1 cellular context compared by ENCODE assay signal in the genomic region with DNA sequence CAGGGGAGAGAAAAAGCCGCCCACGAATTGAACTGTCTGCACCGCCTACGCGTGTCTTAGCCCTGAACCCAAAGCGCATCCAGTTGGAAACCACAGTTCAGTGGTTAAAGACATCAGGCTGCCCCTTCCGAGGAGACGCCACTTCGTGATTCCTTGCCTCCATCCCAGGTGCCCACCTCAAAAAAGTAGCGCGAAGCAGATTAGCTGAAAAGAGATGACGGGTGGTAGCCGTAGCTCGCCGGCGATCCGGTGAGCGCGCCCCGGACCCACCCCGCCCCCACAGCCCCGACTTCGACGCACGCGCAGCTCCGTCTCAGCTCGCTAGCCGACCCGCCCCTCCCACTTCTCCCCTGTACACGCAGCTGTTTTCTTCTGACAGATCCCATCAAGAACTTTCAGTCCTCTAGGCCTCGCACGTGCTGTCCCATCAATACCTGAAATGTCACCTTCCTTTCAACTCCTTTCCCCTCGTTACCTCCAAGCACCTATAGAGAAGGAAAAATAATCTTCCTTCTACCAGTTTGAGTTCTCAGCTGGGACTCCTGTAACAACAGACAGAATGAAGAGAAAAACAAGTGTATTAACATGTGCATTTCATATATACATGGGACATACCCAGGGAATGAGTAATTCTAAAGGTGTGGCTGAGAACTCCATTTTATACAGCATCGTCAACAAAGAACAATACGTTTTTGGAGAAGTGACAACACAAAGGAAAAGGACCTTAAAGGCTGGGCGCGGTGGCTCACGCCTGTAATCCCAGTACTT.
TF ChIP-seq lines count a peak whose summit lies in the region.

No MANE protein-coding gene starts in this region.

TF ChIP-seq in K562, 482 proteins besides CTCF, POLR2A, EP300 and RAD21 (continued from another document and continues in another):
- TF ChIP-seq, protein P1, sequence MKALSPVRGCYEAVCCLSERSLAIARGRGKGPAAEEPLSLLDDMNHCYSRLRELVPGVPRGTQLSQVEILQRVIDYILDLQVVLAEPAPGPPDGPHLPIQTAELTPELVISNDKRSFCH (CRISPR knock-in tag; IDR thresholded peaks at IDR 0.05), result no peak
- TF ChIP-seq, protein P1 (tag; IDR thresholded peaks at IDR 0.05), result no peak
- TF ChIP-seq, protein P2, sequence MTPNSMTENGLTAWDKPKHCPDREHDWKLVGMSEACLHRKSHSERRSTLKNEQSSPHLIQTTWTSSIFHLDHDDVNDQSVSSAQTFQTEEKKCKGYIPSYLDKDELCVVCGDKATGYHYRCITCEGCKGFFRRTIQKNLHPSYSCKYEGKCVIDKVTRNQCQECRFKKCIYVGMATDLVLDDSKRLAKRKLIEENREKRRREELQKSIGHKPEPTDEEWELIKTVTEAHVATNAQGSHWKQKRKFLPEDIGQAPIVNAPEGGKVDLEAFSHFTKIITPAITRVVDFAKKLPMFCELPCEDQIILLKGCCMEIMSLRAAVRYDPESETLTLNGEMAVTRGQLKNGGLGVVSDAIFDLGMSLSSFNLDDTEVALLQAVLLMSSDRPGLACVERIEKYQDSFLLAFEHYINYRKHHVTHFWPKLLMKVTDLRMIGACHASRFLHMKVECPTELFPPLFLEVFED (CRISPR knock-in tag; conservative IDR thresholded peaks at IDR 0.05), result no peak
- TF ChIP-seq BRD9 (IDR thresholded peaks at IDR 0.05; ENCODE audit: low read depth, partially characterized antibody), result no peak
- no peak for TF ChIP-seq JUND (IDR thresholded peaks at IDR 0.05; ENCODE audit: borderline replicate concordance, low read depth, low read length)
- TF ChIP-seq JUND (tag; IDR thresholded peaks at IDR 0.05; ENCODE audit: borderline replicate concordance, low read depth, low read length), result no peak
- peak; percentile 3; the same call in 1 of the 2 replicates for TF ChIP-seq BCOR (IDR thresholded peaks at IDR 0.05)
- no peak for TF ChIP-seq ERF (CRISPR knock-in tag; IDR thresholded peaks at IDR 0.05)
- no peak for TF ChIP-seq GTF2F1 (IDR thresholded peaks at IDR 0.05; ENCODE audit: low read depth, low read length)
- TF ChIP-seq TAF1 (IDR thresholded peaks at IDR 0.05; ENCODE audit: control insufficient read depth, extremely low read depth, insufficient read depth, low read length, severe bottlenecking), result peak; percentile 46
- TF ChIP-seq COPS2 (conservative IDR thresholded peaks at IDR 0.05), result no peak
- TF ChIP-seq ZNF79 (CRISPR knock-in tag; IDR thresholded peaks at IDR 0.05; ENCODE audit: low read depth), result no peak
- TF ChIP-seq SETDB1 (IDR thresholded peaks at IDR 0.05; ENCODE audit: low read length), result no peak
- TF ChIP-seq ZBTB40 (IDR thresholded peaks at IDR 0.05), result no peak
- no peak for TF ChIP-seq ZBTB40 (CRISPR knock-in tag; IDR thresholded peaks at IDR 0.05)
- TF ChIP-seq SMARCB1 (IDR thresholded peaks at IDR 0.05; ENCODE audit: insufficient read length, low read depth), result no peak
- TF ChIP-seq TFAM (CRISPR knock-in tag; conservative IDR thresholded peaks at IDR 0.05), result no peak
- no peak for TF ChIP-seq ELF2 (CRISPR knock-in tag; IDR thresholded peaks at IDR 0.05)
- TF ChIP-seq, protein P3, sequence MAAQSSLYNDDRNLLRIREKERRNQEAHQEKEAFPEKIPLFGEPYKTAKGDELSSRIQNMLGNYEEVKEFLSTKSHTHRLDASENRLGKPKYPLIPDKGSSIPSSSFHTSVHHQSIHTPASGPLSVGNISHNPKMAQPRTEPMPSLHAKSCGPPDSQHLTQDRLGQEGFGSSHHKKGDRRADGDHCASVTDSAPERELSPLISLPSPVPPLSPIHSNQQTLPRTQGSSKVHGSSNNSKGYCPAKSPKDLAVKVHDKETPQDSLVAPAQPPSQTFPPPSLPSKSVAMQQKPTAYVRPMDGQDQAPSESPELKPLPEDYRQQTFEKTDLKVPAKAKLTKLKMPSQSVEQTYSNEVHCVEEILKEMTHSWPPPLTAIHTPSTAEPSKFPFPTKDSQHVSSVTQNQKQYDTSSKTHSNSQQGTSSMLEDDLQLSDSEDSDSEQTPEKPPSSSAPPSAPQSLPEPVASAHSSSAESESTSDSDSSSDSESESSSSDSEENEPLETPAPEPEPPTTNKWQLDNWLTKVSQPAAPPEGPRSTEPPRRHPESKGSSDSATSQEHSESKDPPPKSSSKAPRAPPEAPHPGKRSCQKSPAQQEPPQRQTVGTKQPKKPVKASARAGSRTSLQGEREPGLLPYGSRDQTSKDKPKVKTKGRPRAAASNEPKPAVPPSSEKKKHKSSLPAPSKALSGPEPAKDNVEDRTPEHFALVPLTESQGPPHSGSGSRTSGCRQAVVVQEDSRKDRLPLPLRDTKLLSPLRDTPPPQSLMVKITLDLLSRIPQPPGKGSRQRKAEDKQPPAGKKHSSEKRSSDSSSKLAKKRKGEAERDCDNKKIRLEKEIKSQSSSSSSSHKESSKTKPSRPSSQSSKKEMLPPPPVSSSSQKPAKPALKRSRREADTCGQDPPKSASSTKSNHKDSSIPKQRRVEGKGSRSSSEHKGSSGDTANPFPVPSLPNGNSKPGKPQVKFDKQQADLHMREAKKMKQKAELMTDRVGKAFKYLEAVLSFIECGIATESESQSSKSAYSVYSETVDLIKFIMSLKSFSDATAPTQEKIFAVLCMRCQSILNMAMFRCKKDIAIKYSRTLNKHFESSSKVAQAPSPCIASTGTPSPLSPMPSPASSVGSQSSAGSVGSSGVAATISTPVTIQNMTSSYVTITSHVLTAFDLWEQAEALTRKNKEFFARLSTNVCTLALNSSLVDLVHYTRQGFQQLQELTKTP (IDR thresholded peaks at IDR 0.05; ENCODE audit: low read depth in 1 of 2, partially characterized antibody in 2 of 2), result peak in 1 of 2 experiments; percentile 45
- no peak for TF ChIP-seq SRSF3 (IDR thresholded peaks at IDR 0.05; ENCODE audit: insufficient read depth, low read length)
- peak; percentile 83 to 97; a peak in 3 of 4 replicates for TF ChIP-seq SIN3A (IDR thresholded peaks at IDR 0.05; ENCODE audit: borderline replicate concordance in 2 of 2, control insufficient read depth in 1 of 2, low read depth in 2 of 2, low read length in 2 of 2)
- no peak for TF ChIP-seq ZNF217 (CRISPR knock-in tag; IDR thresholded peaks at IDR 0.05)
- TF ChIP-seq PTBP1 (IDR thresholded peaks at IDR 0.05; ENCODE audit: low read depth, low read length), result no peak
- peak; percentile 96 to 98 for TF ChIP-seq MNT (conservative IDR thresholded peaks at IDR 0.05)
- no peak for TF ChIP-seq ZBTB49 (CRISPR knock-in tag; IDR thresholded peaks at IDR 0.05; ENCODE audit: borderline replicate concordance)
- TF ChIP-seq GTF2A2 (tag; IDR thresholded peaks at IDR 0.05), result no peak
- no peak for TF ChIP-seq ZNF253 (CRISPR knock-in tag; conservative IDR thresholded peaks at IDR 0.05)
- TF ChIP-seq ZFP91 (CRISPR knock-in tag; IDR thresholded peaks at IDR 0.05), result no peak
- no peak for TF ChIP-seq TEAD1 (CRISPR knock-in tag; IDR thresholded peaks at IDR 0.05)
- TF ChIP-seq SUPT5H (IDR thresholded peaks at IDR 0.05), result no peak
- peak; percentile 86 for TF ChIP-seq PKNOX1 (IDR thresholded peaks at IDR 0.05)
- no peak for TF ChIP-seq ZNF197 (CRISPR knock-in tag; IDR thresholded peaks at IDR 0.05; ENCODE audit: low read depth)
- TF ChIP-seq RFX7 (CRISPR knock-in tag; IDR thresholded peaks at IDR 0.05), result no peak
- TF ChIP-seq FOXJ3 (CRISPR knock-in tag; IDR thresholded peaks at IDR 0.05), result no peak
